In genomic region chr14:100012478-100012925, GRCh38 we compare ENCODE assay signal across 1 cellular context.
A peak's percentile ranks its signal among the peaks of the same experiment; 100 is the strongest.
TF ChIP-seq lines count a peak whose summit lies in the region.

No MANE protein-coding gene starts in this region.

TF ChIP-seq in HEK293, 187 proteins besides CTCF, POLR2A, EP300 and RAD21:
- peak; percentile 80 for TF ChIP-seq PRDM10 (tag by site-specific recombination; IDR thresholded peaks at IDR 0.05)
- TF ChIP-seq ZNF560 (tag by site-specific recombination; IDR thresholded peaks at IDR 0.05; ENCODE audit: borderline replicate concordance), result no peak
- peak; percentile 69 for TF ChIP-seq PRDM6 (tag by site-specific recombination; IDR thresholded peaks at IDR 0.05)
